Comparison of ENCODE assay signal across 21 cellular contexts in genomic region chr16:10642964-10643363, GRCh38. TPM values are rescaled to one million over a fixed set of nuclear protein-coding genes. Genes with fewer than 3 reads are reported as not detected.
DNase-seq lines count a peak whose midpoint lies in the region; ATAC-seq, FAIRE-seq and TF ChIP-seq lines count a peak whose summit lies in the region.
"Had no signal": no experiment of that assay in that cellular context is flagged by ENCODE, and none has a peak within 500 bp of the region (broad histone marks: within the 10 kb centered on the region; RNA-seq: fewer than 3 reads in every experiment).

No MANE protein-coding gene starts in this region.

- H3K27me3 ChIP-seq in HepG2 (ENCODE audit: control insufficient read depth in 1 of 2, insufficient read depth in 2 of 2, low read length in 2 of 2) (no peaks in the 10 kb centered on the region; a peak in 1 of 5 replicates), right lobe of liver (no peaks in the 10 kb centered on the region), H1 (replicated peaks in 1 of 4; ENCODE audit: control insufficient read depth in 3 of 4, extremely low read depth in 1 of 4, insufficient read depth in 3 of 4, low read length in 3 of 4) (no peaks in the 10 kb centered on the region; a peak in 1 of 7 replicates), neural progenitor cell (no peaks in the 10 kb centered on the region)
- H3K27me3 ChIP-seq: BLaER1 had no signal

- intact Hi-C loops in HepG2 (cut with micrococcal nuclease; ENCODE audit: unreplicated experiment), result loop anchor here (10.0 kb wide), 1 partner anchor 328 kb away; no protein-coding TSS in a partner anchor
- intact Hi-C loops in right lobe of liver (cut with DNase I), result no loop called here

- H2BK15ac ChIP-seq in H1 (ENCODE audit: low read length), result no peak overlapping the region

- H3K27ac ChIP-seq in HepG2 (ENCODE audit: extremely low read length, insufficient read depth, low read length) (peak overlapping the region; percentile 24), right lobe of liver (no peak overlapping the region), H1 (ENCODE audit: low read depth, low read length) (no peak overlapping the region), neural progenitor cell (peak overlapping the region; percentile 77)
- H3K27ac ChIP-seq: BLaER1 had no signal

- no peak for TF ChIP-seq CTCF in HepG2 (CRISPR knock-in tag; IDR thresholded peaks at IDR 0.05)
- no peak for TF ChIP-seq CTCF in right lobe of liver (IDR thresholded peaks at IDR 0.05)
- TF ChIP-seq CTCF in H1 (IDR thresholded peaks at IDR 0.05; ENCODE audit: control extremely low read depth in 1 of 3, insufficient read depth in 1 of 3, low read depth in 1 of 3, low read length in 3 of 3), result no peak
- TF ChIP-seq CTCF in neural progenitor cell (IDR thresholded peaks at IDR 0.05), result no peak

- H3K9me3 Mint-ChIP-seq in neural progenitor cell, result no peaks in the 10 kb centered on the region

- TF ChIP-seq RAD21 in HepG2 (CRISPR knock-in tag; IDR thresholded peaks at IDR 0.05), result no peak
- no peak for TF ChIP-seq RAD21 in H1 (IDR thresholded peaks at IDR 0.05 in 1 of 2, conservative IDR thresholded peaks at IDR 0.05 in 1 of 2; ENCODE audit: low read depth in 2 of 2, low read length in 2 of 2)

- no peaks in the 10 kb centered on the region for H3K79me2 ChIP-seq in HepG2 (ENCODE audit: insufficient read depth, low read length)
- H3K79me2 ChIP-seq in H1 (ENCODE audit: control insufficient read depth in 1 of 2, insufficient read depth in 2 of 2, low read length in 2 of 2), result no peaks in the 10 kb centered on the region
- H3K79me2 ChIP-seq in neural progenitor cell (ENCODE audit: low read depth), result no peaks in the 10 kb centered on the region

- peak overlapping the region; percentile 11; the same call in 1 of the 2 replicates for H2BK20ac ChIP-seq in H1 (ENCODE audit: low read length)

- in situ Hi-C loops in HepG2 (cut with HindIII; ENCODE audit: extremely low pct_ligation_motif_present, low pct_unique_long_range_greater_than_20kb), result no loop called here

- POLR2A ChIA-PET in HepG2 (lab: Yijun Ruan, JAX) (interaction anchor here (1.5 to 1.6 kb wide), 2 partner anchors 26 to 32 kb away, joined by 4 to 5 read pairs; no protein-coding TSS in a partner anchor), H1 (lab: Charles Lee; ENCODE audit: partially characterized antibody) (no interaction called here)

- H3K4me1 ChIP-seq in HepG2 (ENCODE audit: insufficient read depth, low read length) (peaks cover 80% of the 10 kb centered on the region), right lobe of liver (peaks cover 0 to 29% (median 12%) of the 10 kb centered on the region in 4 donors), H1 (replicated peaks in 1 of 4; ENCODE audit: control insufficient read depth in 3 of 4, insufficient read depth in 4 of 4, low read length in 3 of 4) (peaks cover 2 to 15% (median 12%) of the 10 kb centered on the region in 4 experiments; a peak in 4 of 7 replicates), neural progenitor cell (peaks cover 35% of the 10 kb centered on the region)

- CTCF ChIA-PET in HepG2 (lab: Yijun Ruan, JAX; ENCODE audit: low intra/inter-chr PET ratio, low total read pairs) (no interaction called here), H1 (lab: Charles Lee; ENCODE audit: partially characterized antibody) (interaction anchor here (0.9 to 1.8 kb wide), 3 partner anchors 11 to 21 kb away, joined by 3 to 5 read pairs (median 3); no protein-coding TSS in a partner anchor)

- no peak overlapping the region for H3K4ac ChIP-seq in H1 (replicated peaks; ENCODE audit: insufficient read length, low read depth, low read length)

- no peak overlapping the region for H3K23ac ChIP-seq in H1 (ENCODE audit: insufficient read length)

- no peak overlapping the region for H4K91ac ChIP-seq in H1 (replicated peaks; ENCODE audit: insufficient read length, low read length)

- peaks cover 34% of the 10 kb centered on the region for H3K4me1 Mint-ChIP-seq in neural progenitor cell
- H3K4me1 Mint-ChIP-seq: CD8-positive, alpha-beta memory T cell had no signal

- H3K23me2 ChIP-seq in H1 (ENCODE audit: low read depth, low read length), result no peaks in the 10 kb centered on the region

- BruUV-seq in HepG2 (replicated peaks; lab: Mats Ljungman, UMichigan), result no TSS peak

- no peak overlapping the region for H4K5ac ChIP-seq in H1 (ENCODE audit: insufficient read length, low read depth, low read length)

- no peak overlapping the region for H2BK12ac ChIP-seq in H1 (ENCODE audit: low read depth, low read length)

- H3F3A ChIP-seq in neural progenitor cell (ENCODE audit: low read depth), result peaks cover 34% of the 10 kb centered on the region

- H3K9me3 ChIP-seq in HepG2 (ENCODE audit: low read length), result no peaks in the 10 kb centered on the region
- no peaks in the 10 kb centered on the region for H3K9me3 ChIP-seq in right lobe of liver
- no peaks in the 10 kb centered on the region for H3K9me3 ChIP-seq in H1 (ENCODE audit: insufficient read depth in 2 of 2, low read depth in 1 of 2, low read length in 1 of 2)
- no peaks in the 10 kb centered on the region for H3K9me3 ChIP-seq in neural progenitor cell (ENCODE audit: low read depth)

- H2BK120ac ChIP-seq in H1 (replicated peaks; ENCODE audit: low read depth, low read length), result peak overlapping the region; percentile 18

- H3K9ac ChIP-seq in HepG2 (ENCODE audit: insufficient read depth, low read depth, low read length) (peak overlapping the region; percentile 45; the same call in 1 of the 2 replicates), H1 (replicated peaks in 1 of 4; ENCODE audit: extremely low read depth in 1 of 4, low read depth in 3 of 4, low read length in 3 of 4) (no peak overlapping the region), neural progenitor cell (no peak overlapping the region)
- H3K9ac ChIP-seq: BLaER1 had no signal

- H3K79me1 ChIP-seq in H1 (ENCODE audit: low read depth, low read length), result no peaks in the 10 kb centered on the region

- FAIRE-seq in HepG2 (lab: Jason Lieb, UNC), result no peak
- FAIRE-seq in H1 (lab: Jason Lieb, UNC), result no peak
- FAIRE-seq: GM12878, GM18507, HTR-8/SVneo had no signal

- no peak overlapping the region for H3K18ac ChIP-seq in H1 (ENCODE audit: extremely low read depth, low read length)

- H3K4me2 ChIP-seq in HepG2 (ENCODE audit: low read depth, low read length) (peak overlapping the region; percentile 79), H1 (ENCODE audit: insufficient read depth in 1 of 2, low read depth in 2 of 2, low read length in 2 of 2) (peak overlapping the region; percentile 45 to 54), neural progenitor cell (peak overlapping the region; percentile 70)
- H3K4me2 ChIP-seq: BLaER1 had no signal

- H3K4me3 ChIP-seq in HepG2 (replicated peaks in 1 of 3; ENCODE audit: insufficient read depth in 1 of 3, low read depth in 2 of 3, low read length in 3 of 3) (peak overlapping the region in 1 of 3 experiments; percentile 49; a peak in 1 of 6 replicates), right lobe of liver (no peak overlapping the region), H1 (ENCODE audit: extremely low read depth in 1 of 4, insufficient read depth in 2 of 4, low read depth in 3 of 4, low read length in 4 of 4) (peak overlapping the region in 1 of 4 experiments; percentile 35; a peak in 1 of 8 replicates), neural progenitor cell (no peak overlapping the region)
- H3K4me3 ChIP-seq: BLaER1, GM12878 had no signal

- H4K20me1 ChIP-seq in HepG2 (ENCODE audit: insufficient read depth, low read length) (no peaks in the 10 kb centered on the region), H1 (replicated peaks in 1 of 2; ENCODE audit: control insufficient read depth in 1 of 2, insufficient read depth in 2 of 2, low read length in 2 of 2) (no peaks in the 10 kb centered on the region), neural progenitor cell (ENCODE audit: low read depth) (no peaks in the 10 kb centered on the region)
- H4K20me1 ChIP-seq: BLaER1 had no signal

- DNase-seq in HepG2 (ENCODE audit: low spot score) (no peak), right lobe of liver (no peak), H1 (ENCODE audit: low read depth in 1 of 2, low spot score in 2 of 2) (no peak), neural progenitor cell (ENCODE audit: low spot score) (no peak), ecto neural progenitor cell (ENCODE audit: low spot score) (no peak), glomerular visceral epithelial cell (ENCODE audit: extremely low spot score) (no peak)
- DNase-seq: 8988T; AML-193; CD8-positive, alpha-beta memory T cell; DMS 273 treated with DMSO at 0.1 percent for 48 hours; DMS79; IMR-90; KBM-7 had no signal

- H2BK5ac ChIP-seq in H1 (ENCODE audit: low read depth, low read length), result no peak overlapping the region

- no peaks in the 10 kb centered on the region for H3K36me3 Mint-ChIP-seq in neural progenitor cell
- H3K36me3 Mint-ChIP-seq: CD8-positive, alpha-beta memory T cell had no signal

- H2AFZ ChIP-seq in HepG2 (ENCODE audit: low read length), result peak overlapping the region; percentile 24
- no peak overlapping the region for H2AFZ ChIP-seq in H1 (ENCODE audit: low read length)
- H2AFZ ChIP-seq in neural progenitor cell (replicated peaks), result no peak overlapping the region

- H3K27me3 Mint-ChIP-seq in neural progenitor cell (ENCODE audit: insufficient read depth, low read depth), result peaks cover 10% of the 10 kb centered on the region

- TF ChIP-seq POLR2A in HepG2 (IDR thresholded peaks at IDR 0.05; ENCODE audit: insufficient read depth in 1 of 2, low read depth in 2 of 2, low read length in 2 of 2), result no peak
- no peak for TF ChIP-seq POLR2A in right lobe of liver (IDR thresholded peaks at IDR 0.05)
- TF ChIP-seq POLR2A in H1 (IDR thresholded peaks at IDR 0.05; ENCODE audit: control extremely low read depth in 1 of 2, low read depth in 2 of 2, low read length in 2 of 2), result no peak

- no peaks in the 10 kb centered on the region for H3K36me3 ChIP-seq in HepG2 (replicated peaks in 1 of 2; ENCODE audit: control insufficient read depth in 1 of 2, insufficient read depth in 2 of 2, low read length in 2 of 2)
- H3K36me3 ChIP-seq in right lobe of liver, result no peaks in the 10 kb centered on the region
- no peaks in the 10 kb centered on the region for H3K36me3 ChIP-seq in H1 (ENCODE audit: control insufficient read depth in 2 of 4, insufficient read depth in 4 of 4, low read length in 3 of 4)
- H3K36me3 ChIP-seq in neural progenitor cell, result no peaks in the 10 kb centered on the region
- H3K36me3 ChIP-seq: BLaER1 had no signal

- ATAC-seq in HepG2, result no peak
- no peak for ATAC-seq in right lobe of liver
- ATAC-seq in GM21529 (IDR thresholded peaks at IDR 0.05; ENCODE audit: unreplicated experiment), result no peak
- ATAC-seq: GM12878, HCT116 had no signal

- no peak overlapping the region for H4K8ac ChIP-seq in H1 (ENCODE audit: extremely low read depth, insufficient read depth, low read length)

- no peak for TF ChIP-seq EP300 in HepG2 (IDR thresholded peaks at IDR 0.05; ENCODE audit: low read depth in 2 of 2, low read length in 2 of 2)
- TF ChIP-seq EP300 in HepG2 (CRISPR knock-in tag; IDR thresholded peaks at IDR 0.05; ENCODE audit: borderline replicate concordance), result no peak
- TF ChIP-seq EP300 in H1 (IDR thresholded peaks at IDR 0.05; ENCODE audit: borderline replicate concordance in 1 of 2, low read depth in 2 of 2, low read length in 2 of 2), result no peak

- WGBS in HepG2 (ENCODE audit: low lambda C conversion rate), result 77% methylated on average over 7 of the region's 7 CpGs
- WGBS in right lobe of liver (ENCODE audit: insufficient coverage, low coverage, low lambda C conversion rate, missing lambda C conversion rate), result 67% methylated on average over 4 of the region's 7 CpGs
- 87% methylated on average over 7 of the region's 7 CpGs; no CpG with 5 or more reads in 1 of the 2 experiments for WGBS in H1 (ENCODE audit: extremely low coverage in 1 of 2, insufficient coverage in 1 of 2, insufficient read length in 1 of 2, insufficient replicate concordance in 2 of 2, low coverage in 1 of 2, low lambda C conversion rate in 2 of 2, missing lambda C conversion rate in 1 of 2), 2 experiments

- H3K4me3 Mint-ChIP-seq in neural progenitor cell, result no peak overlapping the region
- H3K4me3 Mint-ChIP-seq: CD8-positive, alpha-beta memory T cell had no signal

- no peak overlapping the region for H2AK5ac ChIP-seq in H1 (ENCODE audit: low read depth, low read length)

- H3K56ac ChIP-seq in H1 (replicated peaks; ENCODE audit: insufficient read length, low read depth, low read length), result no peak overlapping the region

- H3K14ac ChIP-seq in H1 (ENCODE audit: insufficient read length), result no peak overlapping the region

- H3K27ac Mint-ChIP-seq in neural progenitor cell, result peak overlapping the region; percentile 2
- H3K27ac Mint-ChIP-seq: CD8-positive, alpha-beta memory T cell had no signal

RNA-seq across cellular contexts. Expression of gene TEKT5, which starts 51.8 kb away (rescaled TPM):
- total RNA-seq in HepG2 (2016; rRNA removed; fragmentation: Illumina TruSeq; extraction: Trizol) (not detected in 2 replicates), right lobe of liver (1 to 10 TPM in 1 of 6 experiments, under 1 TPM in 3, not detected in 2; 0.20 to 1.3 (median 0.69) TPM), neural progenitor cell (ENCODE audit: low replicate concordance) (0.07 and 0.50 TPM in 2 replicates)
- not detected in 2 replicates for total RNA-seq in HepG2 (2016; cell fraction: cytosol; rRNA removed; fragmentation: Illumina TruSeq; extraction: Trizol; ENCODE audit: low read depth)
- not detected in 2 replicates for total RNA-seq in HepG2 (2016; cell fraction: insoluble cytoplasmic fraction; rRNA removed; fragmentation: Illumina TruSeq; extraction: Trizol)
- not detected in 2 replicates for total RNA-seq in HepG2 (2016; cell fraction: membrane; rRNA removed; fragmentation: Illumina TruSeq; extraction: Trizol)
- total RNA-seq in HepG2 (2016; cell fraction: nucleus; rRNA removed; fragmentation: Illumina TruSeq; extraction: Trizol), result not detected in 2 replicates
- polyA plus RNA-seq in HepG2 (2011; rRNA removed) (0.16 and 0.25 TPM in 2 replicates), H1 (2011; rRNA removed) (0.24 and 0.95 TPM in 2 replicates)
- 0.08 TPM in 1 of 2 replicates, not detected in the other for polyA plus RNA-seq in HepG2 (2011; cell fraction: cytosol; rRNA removed)
- polyA plus RNA-seq in HepG2 (2011; cell fraction: nucleus; rRNA removed), result 0.12 and 0.16 TPM in 2 replicates
- polyA plus RNA-seq in HepG2 (2012), result 0.39 and 0.84 TPM in 2 replicates
- polyA plus RNA-seq in HepG2 (2016; cell fraction: cytosol; fragmentation: Illumina TruSeq; extraction: Trizol; ENCODE audit: low read depth), result not detected in 2 replicates
- polyA plus RNA-seq in HepG2 (2016; cell fraction: insoluble cytoplasmic fraction; fragmentation: Illumina TruSeq; extraction: Trizol; ENCODE audit: low read depth), result not detected in 2 replicates
- polyA plus RNA-seq in HepG2 (2016; cell fraction: membrane; fragmentation: Illumina TruSeq; extraction: Trizol; ENCODE audit: low read depth), result not detected in 2 replicates
- not detected in 2 replicates for polyA plus RNA-seq in HepG2 (2016; cell fraction: nucleus; fragmentation: Illumina TruSeq; extraction: Trizol; ENCODE audit: insufficient read depth, low read depth)
- polyA minus RNA-seq in HepG2 (2011; rRNA and poly(A)+ RNA removed; ENCODE audit: low replicate concordance), result not detected in 2 replicates
- polyA minus RNA-seq in HepG2 (2011; cell fraction: cytosol; rRNA and poly(A)+ RNA removed), result not detected in 2 replicates
- polyA minus RNA-seq in HepG2 (2011; cell fraction: nucleus; rRNA and poly(A)+ RNA removed), result 0.64 and 1.2 TPM in 2 replicates
- not detected in 2 replicates for total RNA-seq in H1 (2021; fragmentation: NEBNext Ultra II Directional; extraction: Animal tissue kit (Norgen Biotek cat#: 25700))
- polyA plus RNA-seq in H1 (2011; cell fraction: cytosol; rRNA removed), result 0.26 TPM
- 0.68 TPM for polyA plus RNA-seq in H1 (2011; cell fraction: nucleus; rRNA removed)
- 0.36 to 1.3 TPM (median 0.60 TPM) in 4 replicates for polyA plus RNA-seq in H1 (2012, experiment 1 of 2)
- polyA plus RNA-seq in H1 (2012, experiment 2 of 2), result not detected
- 0.20 TPM for polyA plus RNA-seq in H1 (2013, experiment 1 of 2)
- polyA plus RNA-seq in H1 (2013, experiment 2 of 2), result 0.09 TPM
- 0.22 and 0.54 TPM in 2 replicates for polyA minus RNA-seq in H1 (2011; rRNA and poly(A)+ RNA removed)
- polyA minus RNA-seq in H1 (2011; cell fraction: cytosol; rRNA and poly(A)+ RNA removed), result not detected
- polyA minus RNA-seq in H1 (2011; cell fraction: nucleus; rRNA and poly(A)+ RNA removed), result 1.2 TPM
- total RNA-seq: CD8-positive, alpha-beta memory T cell; G401; H4; IMR-90 had no signal
- polyA plus RNA-seq: CD8-positive, alpha-beta memory T cell had no signal

Comparison
In these comparisons a context has a peak if more than half of its experiments do, and no peak if none do; other contexts are left out.
1. H3K27ac ChIP-seq: peak in HepG2 (single experiment) and neural progenitor cell (single experiment); none in right lobe of liver (0 of 3) and H1 (single experiment).
2. Of the 41 proteins assayed by ChIP-seq in both HepG2 and H1: peak only in HepG2: none; only in H1: KDM1A; in both: none; in neither: 40.
3. Peak in every context shown above with its lines, with median percentiles within 50 percentile points of each other: H3K4me2 ChIP-seq.